ENCODE assay signal across 9 cellular contexts in genomic region chr21:37060296-37060695, GRCh38. TPM values are rescaled to one million over a fixed set of nuclear protein-coding genes. Genes with fewer than 3 reads are reported as not detected.
DNase-seq lines count a peak whose midpoint lies in the region; ATAC-seq and TF ChIP-seq lines count a peak whose summit lies in the region.
"Had no signal": no experiment of that assay in that cellular context is flagged by ENCODE, and none has a peak within 500 bp of the region (broad histone marks: within the 10 kb centered on the region; RNA-seq: fewer than 3 reads in every experiment).

No MANE protein-coding gene starts in this region.

- peak overlapping the region; percentile 80 for H3K27ac Mint-ChIP-seq in osteocyte (ENCODE audit: unreplicated experiment)

- no peak overlapping the region for H3K4me3 ChIP-seq in SJSA1
- no peak overlapping the region for H3K4me3 ChIP-seq in fibroblast of pulmonary artery (replicated peaks; ENCODE audit: low read depth, low read length)
- H3K4me3 ChIP-seq: right lobe of liver had no signal

- H3K36me3 Mint-ChIP-seq in osteocyte (ENCODE audit: unreplicated experiment): peaks cover 6% of the 10 kb centered on the region

- no peak for ATAC-seq in HG03571 (IDR thresholded peaks at IDR 0.05; ENCODE audit: unreplicated experiment)
- no peak for ATAC-seq in GM21529 (IDR thresholded peaks at IDR 0.05; ENCODE audit: unreplicated experiment)

- H3K9me3 ChIP-seq in SJSA1 (replicated peaks): 0 out of 2 replicates have a peak, but pooled peaks cover 4% of the 10 kb centered on the region
- H3K9me3 ChIP-seq: right lobe of liver had no signal

- H3K4me3 Mint-ChIP-seq in osteocyte (ENCODE audit: unreplicated experiment): no peak overlapping the region

- H3K4me1 Mint-ChIP-seq in osteocyte (ENCODE audit: unreplicated experiment): peaks cover 31% of the 10 kb centered on the region

- peak overlapping the region; percentile 91 for H3K27ac ChIP-seq in SJSA1
- H3K27ac ChIP-seq: right lobe of liver had no signal

- peaks cover 77% of the 10 kb centered on the region for H3K4me1 ChIP-seq in SJSA1 (replicated peaks)
- H3K4me1 ChIP-seq: right lobe of liver had no signal

- H3K36me3 ChIP-seq in SJSA1: no peaks in the 10 kb centered on the region
- H3K36me3 ChIP-seq: right lobe of liver had no signal

- H3K27me3 Mint-ChIP-seq in osteocyte (ENCODE audit: unreplicated experiment): no peaks in the 10 kb centered on the region

- TF ChIP-seq CTCF in fibroblast of pulmonary artery (IDR thresholded peaks at IDR 0.05; ENCODE audit: low read length, missing control alignments) (peak; percentile 23), osteocyte (IDR thresholded peaks at IDR 0.05) (no peak)

- peak; percentile 98 for DNase-seq in DMS79 treated with DMSO at 0.1 percent for 48 hours (lab: John Stamatoyannopoulos, UW)
- DNase-seq in NAMALWA (ENCODE audit: low spot score): peak; percentile 32
- peak; percentile 95 to 96 for DNase-seq in SJSA1 (ENCODE audit: low read depth in 1 of 2, low spot score in 2 of 2)
- DNase-seq in fibroblast of pulmonary artery (ENCODE audit: low read depth): peak; percentile 93
- DNase-seq in osteocyte (ENCODE audit: extremely low spot score, unreplicated experiment): peak; percentile 89
- DNase-seq in activated CD8-positive, alpha-beta memory T cell treated with anti-CD3 and anti-CD28 coated beads, Interleukin-2, amount 50 U/mL, for 48 hours: no peak
- DNase-seq: right lobe of liver had no signal

- no peaks in the 10 kb centered on the region for H3K9me3 Mint-ChIP-seq in osteocyte (ENCODE audit: unreplicated experiment)

- H3K27me3 ChIP-seq in SJSA1 (replicated peaks): no peaks in the 10 kb centered on the region
- H3K27me3 ChIP-seq: right lobe of liver had no signal

RNA-seq across cellular contexts. Expression of gene PIGP, which starts 12.6 kb away (rescaled TPM):
- total RNA-seq in SJSA1 (2014; rRNA removed; shearing (Covaris generic)): 13.6 and 36.7 TPM in 2 replicates
- total RNA-seq in osteocyte: 16.0 and 19.7 TPM in 2 replicates

RNA-seq across cellular contexts. Expression of gene TTC3, which starts 12.8 kb away (rescaled TPM):
- total RNA-seq in SJSA1 (2014; rRNA removed; shearing (Covaris generic)): 184 and 259 TPM in 2 replicates
- total RNA-seq in osteocyte: 242 and 252 TPM in 2 replicates

RNA-seq across cellular contexts. Expression of gene RIPPLY3, which starts 53.8 kb away (rescaled TPM):
- 1.7 TPM in 1 of 2 replicates, not detected in the other for total RNA-seq in SJSA1 (2014; rRNA removed; shearing (Covaris generic))
- total RNA-seq in osteocyte: 0.21 and 0.27 TPM in 2 replicates
